ENCODE assay signal across 9 cellular contexts in genomic region chr7:26166681-26167266, GRCh38. TPM values are rescaled to one million over a fixed set of nuclear protein-coding genes. Genes with fewer than 3 reads are reported as not detected.
DNase-seq lines count a peak whose midpoint lies in the region; ATAC-seq and TF ChIP-seq lines count a peak whose summit lies in the region.
"Had no signal": no experiment of that assay in that cellular context is flagged by ENCODE, and none has a peak within 500 bp of the region (broad histone marks: within the 10 kb centered on the region; RNA-seq: fewer than 3 reads in every experiment).

No MANE protein-coding gene starts in this region.

- no peak overlapping the region for H3K4me3 Mint-ChIP-seq in activated CD4-positive, alpha-beta memory T cell treated with anti-CD3 and anti-CD28 coated beads, Interleukin-2, amount 10 ng/mL, durations not matched to agents 7 days and 5 days

- H3K9ac ChIP-seq in SK-N-SH: no peak overlapping the region

- H3K9me2 ChIP-seq in SK-N-SH: no peaks in the 10 kb centered on the region

- CTCF ChIA-PET in SK-N-SH (lab: Yijun Ruan, JAX): interaction anchor here (0.6 to 2.6 kb wide), 9 partner anchors 10 to 983 kb away, joined by 3 to 10 read pairs (median 3); no protein-coding TSS in a partner anchor
- CTCF ChIA-PET in activated CD4-positive, alpha-beta memory T cell treated with anti-CD3 and anti-CD28 coated beads, Interleukin-2, amount 10 ng/mL, durations not matched to agents 7 days and 5 days (lab: Charles Lee): interaction anchor here (1.2 to 2.5 kb wide), 4 partner anchors 9 to 76 kb away, joined by 4 to 10 read pairs (median 6); partner anchors contain the start of gene NFE2L3

- no peaks in the 10 kb centered on the region for H3K9me3 Mint-ChIP-seq in activated CD4-positive, alpha-beta memory T cell treated with anti-CD3 and anti-CD28 coated beads, Interleukin-2, amount 10 ng/mL, durations not matched to agents 7 days and 5 days

- H3K27ac Mint-ChIP-seq in activated CD4-positive, alpha-beta memory T cell treated with anti-CD3 and anti-CD28 coated beads, Interleukin-2, amount 10 ng/mL, durations not matched to agents 7 days and 5 days: peak overlapping the region; percentile 75

- H3K79me2 ChIP-seq in SK-N-SH (ENCODE audit: insufficient read depth): peaks cover 34% of the 10 kb centered on the region

- TF ChIP-seq CTCF in SK-N-SH (IDR thresholded peaks at IDR 0.05) (no peak), spleen (IDR thresholded peaks at IDR 0.05 in 8 of 11, conservative IDR thresholded peaks at IDR 0.05 in 3 of 11) (no peak), ascending aorta (IDR thresholded peaks at IDR 0.05) (no peak)

- intact Hi-C loops in spleen (cut with DNase I; ENCODE audit: low total_unique reads) (no loop called here), ascending aorta (cut with DNase I) (no loop called here)

- H3K4me2 ChIP-seq in SK-N-SH: no peak overlapping the region

- H3K36me3 ChIP-seq in SK-N-SH (replicated peaks in 1 of 2; ENCODE audit: control insufficient read depth in 1 of 2, insufficient read depth in 2 of 2, low read length in 1 of 2) (no peaks in the 10 kb centered on the region), spleen (peaks cover 0 to 23% (median 3%) of the 10 kb centered on the region in 6 donors), ascending aorta (peaks cover 0 to 8% of the 10 kb centered on the region in 2 donors)

- 80% methylated on average over 5 of the region's 5 CpGs for WGBS in SK-N-SH (ENCODE audit: low lambda C conversion rate)
- 64 to 80% (median 75%) methylated on average over 5 of the region's 5 CpGs for WGBS in spleen, 5 donors

- POLR2A ChIA-PET in SK-N-SH (lab: Yijun Ruan, JAX): no interaction called here
- POLR2A ChIA-PET in activated CD4-positive, alpha-beta memory T cell treated with anti-CD3 and anti-CD28 coated beads, Interleukin-2, amount 10 ng/mL, durations not matched to agents 7 days and 5 days (lab: Charles Lee): interaction anchor here (0.7 to 3.9 kb wide), 13 partner anchors 10 to 34 kb away, joined by 3 to 34 read pairs (median 4); partner anchors contain the start of gene NFE2L3

- H3K9me3 ChIP-seq in SK-N-SH: no peaks in the 10 kb centered on the region
- H3K9me3 ChIP-seq in spleen: peaks cover 0 to 4% (median 0%) of the 10 kb centered on the region in 8 donors
- H3K9me3 ChIP-seq in ascending aorta: no peaks in the 10 kb centered on the region

- TF ChIP-seq RAD21 in SK-N-SH (IDR thresholded peaks at IDR 0.05; ENCODE audit: low read length): no peak

- TF ChIP-seq EP300 in SK-N-SH (IDR thresholded peaks at IDR 0.05; ENCODE audit: borderline replicate concordance in 1 of 2, low read depth in 1 of 2, low read length in 1 of 2): no peak

- no peaks in the 10 kb centered on the region for H3K27me3 Mint-ChIP-seq in activated CD4-positive, alpha-beta memory T cell treated with anti-CD3 and anti-CD28 coated beads, Interleukin-2, amount 10 ng/mL, durations not matched to agents 7 days and 5 days

- H3K36me3 Mint-ChIP-seq in activated CD4-positive, alpha-beta memory T cell treated with anti-CD3 and anti-CD28 coated beads, Interleukin-2, amount 10 ng/mL, durations not matched to agents 7 days and 5 days (ENCODE audit: low read depth): peaks cover 45% of the 10 kb centered on the region

- H3K4me3 ChIP-seq in SK-N-SH (ENCODE audit: low read depth in 2 of 2, low read length in 1 of 2): no peak overlapping the region
- no peak overlapping the region for H3K4me3 ChIP-seq in spleen
- no peak overlapping the region for H3K4me3 ChIP-seq in ascending aorta

- peaks cover 38% of the 10 kb centered on the region for H3K4me1 Mint-ChIP-seq in activated CD4-positive, alpha-beta memory T cell treated with anti-CD3 and anti-CD28 coated beads, Interleukin-2, amount 10 ng/mL, durations not matched to agents 7 days and 5 days

- H3F3A ChIP-seq in SK-N-SH (replicated peaks; ENCODE audit: insufficient read depth): peaks cover 5% of the 10 kb centered on the region

- no peak for TF ChIP-seq POLR2A in spleen (IDR thresholded peaks at IDR 0.05)

- H3K27ac ChIP-seq in SK-N-SH (ENCODE audit: low read depth in 2 of 2, low read length in 1 of 2): no peak overlapping the region
- peak overlapping the region in 6 of 8 donors; percentile 6 to 76 (median 56) for H3K27ac ChIP-seq in spleen
- no peak overlapping the region for H3K27ac ChIP-seq in ascending aorta

- H3K27me3 ChIP-seq in SK-N-SH (ENCODE audit: insufficient read depth) (no peaks in the 10 kb centered on the region), spleen (replicated peaks in 1 of 7) (no peaks in the 10 kb centered on the region), ascending aorta (no peaks in the 10 kb centered on the region)

- no peaks in the 10 kb centered on the region for H4K20me1 ChIP-seq in SK-N-SH (ENCODE audit: insufficient read depth)

- DNase-seq in SK-N-SH: no peak
- no peak for DNase-seq in activated CD4-positive, alpha-beta memory T cell treated with anti-CD3 and anti-CD28 coated beads, Interleukin-2, amount 10 ng/mL, durations not matched to agents 7 days and 5 days
- no peak for DNase-seq in spleen
- DNase-seq in ascending aorta (ENCODE audit: low spot score in 2 of 2): no peak
- DNase-seq in NCI-H2227 (lab: John Stamatoyannopoulos, UW; ENCODE audit: unreplicated experiment): no peak
- DNase-seq: activated gamma-delta T cell had no signal

- H3K4me1 ChIP-seq in SK-N-SH (ENCODE audit: control insufficient read depth in 1 of 2, insufficient read depth in 2 of 2, low read depth in 1 of 2, low read length in 1 of 2) (0 out of 4 replicates have a peak, but pooled peaks cover 0 to 3% of the 10 kb centered on the region in 2 experiments), spleen (peaks cover 7 to 22% (median 15%) of the 10 kb centered on the region in 6 donors), ascending aorta (no peaks in the 10 kb centered on the region)

- no peak overlapping the region for H2AFZ ChIP-seq in SK-N-SH (ENCODE audit: low read depth)

- ATAC-seq in SK-N-SH treated with all-trans-retinoic acid at 6 μM for 48 hours: peak; percentile 24; the same call in 1 of the 3 replicates
- peak; percentile 46 for ATAC-seq in HG02678 (IDR thresholded peaks at IDR 0.05; ENCODE audit: unreplicated experiment)
- ATAC-seq in GM19328 (IDR thresholded peaks at IDR 0.05; ENCODE audit: unreplicated experiment): no peak

TF ChIP-seq in SK-N-SH treated with all-trans-retinoic acid at 6 μM for 48 hours, 23 proteins besides CTCF, POLR2A, EP300 and RAD21 (continues in another document):
- TF ChIP-seq ZFP30 (CRISPR knock-in tag; IDR thresholded peaks at IDR 0.05) (no peak), GLIS3 (CRISPR knock-in tag; IDR thresholded peaks at IDR 0.05) (no peak), ZNF565 (CRISPR knock-in tag; conservative IDR thresholded peaks at IDR 0.05; ENCODE audit: low read depth) (no peak), ARNTL (CRISPR knock-in tag; IDR thresholded peaks at IDR 0.05; ENCODE audit: borderline replicate concordance, low read depth) (no peak), RARB (CRISPR knock-in tag; IDR thresholded peaks at IDR 0.05) (no peak), CSDC2 (CRISPR knock-in tag; IDR thresholded peaks at IDR 0.05) (no peak), SNAI2 (CRISPR knock-in tag; IDR thresholded peaks at IDR 0.05) (no peak)

TF ChIP-seq in SK-N-SH, 30 proteins besides CTCF, POLR2A, EP300 and RAD21 (continues in another document):
- TF ChIP-seq GATA2 (CRISPR knock-in tag; IDR thresholded peaks at IDR 0.05) (no peak), USF2 (IDR thresholded peaks at IDR 0.05; ENCODE audit: borderline replicate concordance, low read depth, low read length) (no peak), GABPA (IDR thresholded peaks at IDR 0.05; ENCODE audit: low read depth) (no peak), RCOR1 (IDR thresholded peaks at IDR 0.05; ENCODE audit: low read length) (no peak)
- TF ChIP-seq, protein P1, sequence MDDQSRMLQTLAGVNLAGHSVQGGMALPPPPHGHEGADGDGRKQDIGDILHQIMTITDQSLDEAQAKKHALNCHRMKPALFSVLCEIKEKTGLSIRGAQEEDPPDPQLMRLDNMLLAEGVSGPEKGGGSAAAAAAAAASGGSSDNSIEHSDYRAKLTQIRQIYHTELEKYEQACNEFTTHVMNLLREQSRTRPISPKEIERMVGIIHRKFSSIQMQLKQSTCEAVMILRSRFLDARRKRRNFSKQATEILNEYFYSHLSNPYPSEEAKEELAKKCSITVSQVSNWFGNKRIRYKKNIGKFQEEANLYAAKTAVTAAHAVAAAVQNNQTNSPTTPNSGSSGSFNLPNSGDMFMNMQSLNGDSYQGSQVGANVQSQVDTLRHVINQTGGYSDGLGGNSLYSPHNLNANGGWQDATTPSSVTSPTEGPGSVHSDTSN (IDR thresholded peaks at IDR 0.05): no peak

RNA-seq across cellular contexts. Expression of gene NFE2L3, which starts 14.8 kb away (rescaled TPM):
- 36.1 and 50.8 TPM in 2 replicates for polyA plus RNA-seq in SK-N-SH (2012; rRNA removed)
- 50.3 and 55.0 TPM in 2 replicates for polyA plus RNA-seq in SK-N-SH (2012; cell fraction: cytosol; rRNA removed)
- polyA plus RNA-seq in SK-N-SH (2012; cell fraction: nucleus; rRNA removed): 20.3 and 41.3 TPM in 2 replicates
- 10 to 100 TPM; 21.5 to 24.0 TPM for total RNA-seq in activated CD4-positive, alpha-beta memory T cell treated with anti-CD3 and anti-CD28 coated beads, Interleukin-2, amount 10 ng/mL, durations not matched to agents 7 days and 5 days
- total RNA-seq in spleen: 10 to 100 TPM in 4 of 7 donors, 1 to 10 TPM in 3; 6.2 to 12.7 (median 10.1) TPM
- 1 to 10 TPM; 4.9 to 6.5 (median 5.9) TPM for polyA plus RNA-seq in spleen
- 10.0 TPM for total RNA-seq in ascending aorta

RNA-seq across cellular contexts. Expression of gene HNRNPA2B1, which starts 33.8 kb away (rescaled TPM):
- polyA plus RNA-seq in SK-N-SH (2012; rRNA removed) (459 and 483 TPM in 2 replicates), spleen (100 to 1,000 TPM; 509 to 690 (median 538) TPM)
- polyA plus RNA-seq in SK-N-SH (2012; cell fraction: cytosol; rRNA removed): 594 and 844 TPM in 2 replicates
- 318 and 483 TPM in 2 replicates for polyA plus RNA-seq in SK-N-SH (2012; cell fraction: nucleus; rRNA removed)
- 100 to 1,000 TPM; 696 to 705 TPM for total RNA-seq in activated CD4-positive, alpha-beta memory T cell treated with anti-CD3 and anti-CD28 coated beads, Interleukin-2, amount 10 ng/mL, durations not matched to agents 7 days and 5 days
- total RNA-seq in spleen (100 to 1,000 TPM; 267 to 549 (median 418) TPM), ascending aorta (57.0 TPM)

RNA-seq across cellular contexts. Expression of gene CBX3, which starts 34.8 kb away (rescaled TPM):
- 97.0 and 119 TPM in 2 replicates for polyA plus RNA-seq in SK-N-SH (2012; rRNA removed)
- polyA plus RNA-seq in SK-N-SH (2012; cell fraction: cytosol; rRNA removed): 154 and 237 TPM in 2 replicates
- polyA plus RNA-seq in SK-N-SH (2012; cell fraction: nucleus; rRNA removed): 109 and 121 TPM in 2 replicates
- 100 to 1,000 TPM; 214 to 215 TPM for total RNA-seq in activated CD4-positive, alpha-beta memory T cell treated with anti-CD3 and anti-CD28 coated beads, Interleukin-2, amount 10 ng/mL, durations not matched to agents 7 days and 5 days
- 100 to 1,000 TPM in 3 of 7 donors, 10 to 100 TPM in 4; 87.3 to 114 (median 95.4) TPM for total RNA-seq in spleen
- polyA plus RNA-seq in spleen: 100 to 1,000 TPM; 125 to 146 (median 133) TPM
- total RNA-seq in ascending aorta: 32.1 TPM

Comparison
In these comparisons a context has a peak if more than half of its experiments do, and no peak if none do; other contexts are left out.
1. H3K27ac ChIP-seq: peak in spleen (6 of 8); none in SK-N-SH (0 of 2) and ascending aorta (0 of 2).